35 cellular contexts compared by ENCODE assay signal in genomic region chr10:43926875-43927406, GRCh38.
"Had no signal": no experiment of that assay in that cellular context is flagged by ENCODE, and none has a peak within 500 bp of the region (broad histone marks: within the 10 kb centered on the region; RNA-seq: fewer than 3 reads in every experiment).

No MANE protein-coding gene starts in this region.

- H3K27ac Mint-ChIP-seq: activated B cell treated with CpG ODN at 0.5 μM for 24 hours; activated CD4-positive, alpha-beta memory T cell treated with anti-CD3 and anti-CD28 coated beads for 36 hours; activated naive CD4-positive, alpha-beta T cell treated with anti-CD3 and anti-CD28 coated beads for 36 hours; activated naive CD4-positive, alpha-beta T cell treated with anti-CD3 and anti-CD28 coated beads, Interleukin-2, amount 50 U/mL, for 72 hours; activated T-helper 1 cell treated with anti-CD3 and anti-CD28 coated beads, Interleukin-12 subunit alpha, Interleukin-12 subunit beta, Interleukin-2, Interleukin-4 antibody, amounts not matched to agents 30 ng/mL and 10 ng/mL and 1 ng/mL, durations not matched to agents 14 hours and 24 hours and 36 hours had no signal

- H2AFZ ChIP-seq: PC-9 had no signal

- H3K4me2 ChIP-seq: PC-9 had no signal

- H3K4me3 ChIP-seq: adrenal gland, body of pancreas, breast epithelium, K562, PC-9 had no signal

- H3K9me3 Mint-ChIP-seq: activated CD4-positive, alpha-beta memory T cell treated with anti-CD3 and anti-CD28 coated beads for 36 hours; activated naive CD4-positive, alpha-beta T cell treated with anti-CD3 and anti-CD28 coated beads for 36 hours; activated T-helper 1 cell treated with anti-CD3 and anti-CD28 coated beads, Interleukin-12 subunit alpha, Interleukin-12 subunit beta, Interleukin-2, Interleukin-4 antibody, amounts not matched to agents 30 ng/mL and 10 ng/mL and 1 ng/mL, durations not matched to agents 14 hours and 24 hours and 36 hours had no signal

- H3K4me3 Mint-ChIP-seq: activated B cell treated with CpG ODN at 0.5 μM for 24 hours; activated CD4-positive, alpha-beta memory T cell treated with anti-CD3 and anti-CD28 coated beads for 36 hours; activated naive CD4-positive, alpha-beta T cell treated with anti-CD3 and anti-CD28 coated beads for 36 hours; activated T-cell treated with anti-CD3 and anti-CD28 coated beads, Interleukin-2, amount 50 U/mL, for 4 hours; activated T-helper 1 cell treated with anti-CD3 and anti-CD28 coated beads, Interleukin-12 subunit alpha, Interleukin-12 subunit beta, Interleukin-2, Interleukin-4 antibody, amounts not matched to agents 30 ng/mL and 10 ng/mL and 1 ng/mL, durations not matched to agents 14 hours and 24 hours and 36 hours had no signal

- H3K27me3 ChIP-seq: adrenal gland, body of pancreas, breast epithelium had no signal

- ATAC-seq: activated naive CD4-positive, alpha-beta T cell treated with anti-CD3 and anti-CD28 coated beads, Interleukin-2, amount 50 U/mL, for 72 hours; activated T-cell treated with anti-CD3 and anti-CD28 coated beads, Interleukin-2, amount 50 U/mL, for 4 hours; body of pancreas; K562; Right ventricle myocardium inferior; SK-N-SH treated with all-trans-retinoic acid at 6 μM for 48 hours had no signal

- H3K4me1 Mint-ChIP-seq: activated B cell treated with CpG ODN at 0.5 μM for 24 hours had no signal

- H3K9me3 ChIP-seq: adrenal gland, body of pancreas, breast epithelium had no signal

- H3K4me1 ChIP-seq: adrenal gland, body of pancreas, breast epithelium had no signal

- DNase-seq: activated B cell treated with CpG ODN at 0.5 μM for 24 hours; activated CD4-positive, alpha-beta memory T cell treated with anti-CD3 and anti-CD28 coated beads for 36 hours; activated CD4-positive, alpha-beta T cell treated with anti-CD3 and anti-CD28 coated beads for 4 hours; activated CD4-positive, alpha-beta T cell treated with anti-CD3 and anti-CD28 coated beads, Interleukin-2, amount 50 U/mL, for 1 hour; activated CD4-positive, CD25-positive, alpha-beta regulatory T cell treated with anti-CD3 and anti-CD28 coated beads, Interleukin-2, amount 50 U/mL, for 72 hours; activated CD8-positive, alpha-beta memory T cell treated with anti-CD3 and anti-CD28 coated beads, Interleukin-2, amount 50 U/mL, for 4 hours; activated gamma-delta T cell treated with Interleukin-2 at 50 U/mL for 16 hours; activated naive CD4-positive, alpha-beta T cell treated with anti-CD3 and anti-CD28 coated beads for 36 hours; activated T-cell treated with anti-CD3 and anti-CD28 coated beads for 4 hours; activated T-cell treated with anti-CD3 and anti-CD28 coated beads, Interleukin-2, amount 50 U/mL, for 4 hours; body of pancreas; NCI-H1105 treated with DMSO at 0.1 percent for 48 hours; NCI-H1436; NCI-H1694; NCI-H1930; NCI-H2081 treated with DMSO at 0.1 percent for 48 hours; NCI-H345; NCI-H524 treated with DMSO at 0.1 percent for 48 hours; NK-92 treated with Interleukin-12 subunit alpha and Interleukin-12 subunit beta, amount 100 ng/mL, for 24 hours; PC-9; SIG-M5; T-helper 1 cell; T-helper 2 cell; T-helper 9 cell had no signal

- H3K27ac ChIP-seq: adrenal gland, body of pancreas, breast epithelium, PC-9, RWPE1, VCaP had no signal

- FAIRE-seq: astrocyte, K562, RCC 7860 had no signal

- H3K36me3 ChIP-seq: adrenal gland, breast epithelium had no signal

- H3K36me3 Mint-ChIP-seq: activated CD4-positive, alpha-beta memory T cell treated with anti-CD3 and anti-CD28 coated beads for 36 hours; activated naive CD4-positive, alpha-beta T cell treated with anti-CD3 and anti-CD28 coated beads, Interleukin-2, amount 50 U/mL, for 72 hours had no signal
